20 cellular contexts compared by ENCODE assay signal in the genomic region with DNA sequence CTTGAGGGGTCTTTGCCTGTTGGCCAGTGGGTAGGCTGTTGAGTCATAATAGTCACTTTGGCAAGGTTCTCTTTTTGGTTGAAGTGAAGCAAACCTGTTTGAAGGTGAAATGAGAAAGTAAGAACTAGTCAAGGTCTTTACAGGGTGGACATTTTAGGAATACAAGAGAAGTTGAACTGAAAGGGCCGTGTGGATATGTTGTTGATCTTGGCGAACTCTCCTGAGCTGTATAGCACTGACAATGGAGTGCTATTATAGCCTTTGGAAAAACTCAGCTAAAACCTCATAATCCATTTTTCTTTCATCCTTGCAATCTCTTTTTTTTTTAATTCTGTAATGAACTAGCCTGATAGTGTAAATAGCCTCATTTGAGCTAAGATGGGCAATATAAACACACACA.
"Had no signal": no experiment of that assay in that cellular context is flagged by ENCODE, and none has a peak within 500 bp of the region (broad histone marks: within the 10 kb centered on the region; RNA-seq: fewer than 3 reads in every experiment).

No MANE protein-coding gene starts in this region.

- ATAC-seq: gastroesophageal sphincter; left lung; naive thymus-derived CD4-positive, alpha-beta T cell; stimulated activated memory B cell treated with anti-CD40 and anti-IgM and Interleukin-4, amounts not matched to agents 10 μg/mL and 1 μg/mL and 100 μg/mL, for 72 hours; upper lobe of right lung had no signal

- H3K4me3 ChIP-seq: dorsolateral prefrontal cortex, esophagus muscularis mucosa, gastroesophageal sphincter, left lung, lung, ovary, smooth muscle cell, tibial artery, upper lobe of right lung had no signal

- H3K9me3 ChIP-seq: esophagus muscularis mucosa, gastroesophageal sphincter, left lung, ovary, tibial artery, upper lobe of right lung had no signal

- H3K4me1 ChIP-seq: gastroesophageal sphincter, left lung, tibial artery, upper lobe of right lung had no signal

- H3K27ac ChIP-seq: dorsolateral prefrontal cortex, epithelial cell of prostate, left lung, ovary, tibial artery, upper lobe of right lung had no signal

- H3K36me3 ChIP-seq: esophagus muscularis mucosa, gastroesophageal sphincter, left lung, ovary, tibial artery, upper lobe of right lung had no signal

- H3K27me3 ChIP-seq: esophagus muscularis mucosa, gastroesophageal sphincter, left lung, ovary, tibial artery, upper lobe of right lung had no signal

- DNase-seq: cortex of kidney; dorsolateral prefrontal cortex; effector memory CD4-positive, alpha-beta T cell; foreskin fibroblast; glutamatergic neuron; islet precursor cell; left lung; mesenchymal stem cell; naive thymus-derived CD4-positive, alpha-beta T cell; nucleus accumbens; ovary; stimulated activated CD4-positive, alpha-beta T cell treated with anti-CD3 and anti-CD28 coated beads, Interleukin-4, amount 100 ng/mL, for 1 hour; tibial artery; upper lobe of right lung had no signal
